8 cellular contexts compared by ENCODE assay signal in the genomic region with DNA sequence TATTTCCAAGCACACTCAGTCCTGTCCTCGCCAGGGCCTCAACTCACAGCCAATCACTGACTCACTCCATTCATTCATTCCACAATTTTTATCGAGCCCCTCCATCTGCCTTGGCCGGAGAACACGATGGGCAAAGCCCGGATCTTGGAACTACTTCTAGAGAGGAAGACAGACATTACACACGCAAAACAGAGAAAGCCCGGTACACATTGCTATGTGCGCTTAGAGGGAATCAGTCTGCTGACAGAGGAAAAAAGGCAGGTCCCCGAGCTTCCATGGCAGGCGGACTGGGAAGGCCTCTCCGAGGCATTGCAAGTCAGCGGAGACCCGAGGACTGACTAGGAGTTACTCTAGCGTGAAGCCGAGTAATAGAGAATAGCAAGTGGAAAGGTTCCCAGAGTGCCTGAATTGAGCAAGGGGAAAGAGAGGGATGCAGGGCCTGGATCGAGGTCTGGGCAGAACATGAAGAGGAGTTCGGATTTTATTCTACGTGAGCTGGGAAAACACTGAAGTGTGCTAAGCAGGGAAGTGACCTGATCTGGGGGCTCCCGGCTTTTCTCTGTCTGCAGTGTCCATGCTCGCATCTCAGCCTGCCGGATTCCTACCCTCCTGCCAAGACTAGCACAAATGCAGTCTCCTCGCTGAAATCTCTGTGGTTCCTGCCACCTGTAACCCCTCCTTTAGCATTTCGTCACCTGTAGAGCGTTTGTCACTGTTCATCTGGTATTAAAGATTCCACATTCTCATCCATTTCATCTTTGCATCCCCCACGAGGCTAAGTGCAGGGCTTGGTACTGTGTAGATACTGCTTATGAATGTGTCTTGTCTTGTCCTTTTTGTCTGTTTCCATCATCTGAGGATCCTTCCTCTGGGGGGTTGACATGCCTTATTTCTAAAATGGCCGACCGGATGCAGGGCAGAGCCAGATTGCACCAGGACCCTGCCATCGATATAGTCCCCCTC. TPM values are rescaled to one million over a fixed set of nuclear protein-coding genes. Genes with fewer than 3 reads are reported as not detected.
DNase-seq lines count a peak whose midpoint lies in the region; ATAC-seq and TF ChIP-seq lines count a peak whose summit lies in the region.

No MANE protein-coding gene starts in this region.

- H2BK120ac ChIP-seq in neuronal stem cell (ENCODE audit: low read depth, low read length) = peak overlapping the region; percentile 41

- 30 to 68% methylated on average over 15 to 16 of the region's 28 CpGs for WGBS in gastroesophageal sphincter (ENCODE audit: low coverage in 1 of 2), 2 donors
- WGBS in neuronal stem cell (ENCODE audit: extremely low coverage in 2 of 2, insufficient read length in 2 of 2, insufficient replicate concordance in 1 of 2), 2 donors = no CpG with 5 or more reads among the region's 28 CpGs

- H3K4me3 Mint-ChIP-seq in WTC11 = peak overlapping the region; percentile 88

- DNase-seq in COR-L47 (lab: John Stamatoyannopoulos, UW) (peak; percentile 29), WTC11 (ENCODE audit: low spot score) (peak; percentile 33), neuronal stem cell (ENCODE audit: low spot score) (no peak), H4 (ENCODE audit: low spot score) (no peak)
- DNase-seq in activated CD4-positive, alpha-beta T cell treated with anti-CD3 and anti-CD28 coated beads, Interleukin-2, amount 50 U/mL, for 1 hour = no peak

- H3K27me3 ChIP-seq in gastroesophageal sphincter = no peaks in the 10 kb centered on the region
- H3K27me3 ChIP-seq in neuronal stem cell (ENCODE audit: control insufficient read depth in 3 of 3, insufficient read depth in 3 of 3, low read depth in 1 of 3, low read length in 3 of 3) = peaks cover 0 to 28% (median 0%) of the 10 kb centered on the region in 3 experiments

- peaks cover 23% of the 10 kb centered on the region for H3K27me3 Mint-ChIP-seq in WTC11 (ENCODE audit: low read depth)

- no peak overlapping the region for H4K91ac ChIP-seq in neuronal stem cell (ENCODE audit: low read depth, low read length, poor library complexity)

- POLR2A ChIA-PET in WTC11 (lab: Charles Lee) = interaction anchor here (0.9 to 2.2 kb wide), 5 partner anchors 8 to 170 kb away, joined by 3 to 8 read pairs (median 4); a partner anchor contains a TSS

- peak overlapping the region; percentile 38 for H3K23ac ChIP-seq in neuronal stem cell (ENCODE audit: low read depth, low read length, poor library complexity)

- no peaks in the 10 kb centered on the region for H3K36me3 Mint-ChIP-seq in WTC11

- no peak overlapping the region for H3K27ac Mint-ChIP-seq in WTC11

- CTCF ChIA-PET in WTC11 (lab: Charles Lee) = interaction anchor here (1.1 to 2.0 kb wide), 7 partner anchors 19 to 432 kb away, joined by 3 to 9 read pairs (median 3); no protein-coding TSS in a partner anchor

- peak overlapping the region in 3 of 4 donors; percentile 71 to 84 (median 76) for H3K27ac ChIP-seq in gastroesophageal sphincter
- H3K27ac ChIP-seq in neuronal stem cell (replicated peaks; ENCODE audit: low read length) = no peak overlapping the region

- H2BK12ac ChIP-seq in neuronal stem cell (ENCODE audit: low read length) = no peak overlapping the region

- no peak overlapping the region for H2BK5ac ChIP-seq in neuronal stem cell (ENCODE audit: low read length)

- peak overlapping the region; percentile 97 for H2AFZ ChIP-seq in neuronal stem cell (ENCODE audit: low read length)

- no peak for TF ChIP-seq POLR2A in gastroesophageal sphincter (IDR thresholded peaks at IDR 0.05)

- peaks cover 0 to 22% (median 9%) of the 10 kb centered on the region in 3 donors for H3K4me1 ChIP-seq in gastroesophageal sphincter
- peaks cover 5% of the 10 kb centered on the region in 2 donors for H3K4me1 ChIP-seq in neuronal stem cell (ENCODE audit: control insufficient read depth in 2 of 2, insufficient read depth in 1 of 2, low read depth in 1 of 2, low read length in 2 of 2)

- H3K79me1 ChIP-seq in neuronal stem cell (ENCODE audit: low read depth, low read length) = peaks cover 2% of the 10 kb centered on the region

- H3K18ac ChIP-seq in neuronal stem cell (ENCODE audit: low read length) = peak overlapping the region; percentile 82

- peak overlapping the region; percentile 49 to 87 for H3K4me3 ChIP-seq in gastroesophageal sphincter
- H3K4me3 ChIP-seq in neuronal stem cell (ENCODE audit: low read length in 2 of 2) = peak overlapping the region; percentile 57 to 84

- H3K9me3 ChIP-seq in gastroesophageal sphincter = no peaks in the 10 kb centered on the region
- H3K9me3 ChIP-seq in neuronal stem cell (replicated peaks in 1 of 2; ENCODE audit: control insufficient read depth in 2 of 2, insufficient read depth in 1 of 2, low read depth in 1 of 2, low read length in 2 of 2) = no peaks in the 10 kb centered on the region

- H3K4me1 Mint-ChIP-seq in WTC11 = peaks cover 36% of the 10 kb centered on the region

- H3K4ac ChIP-seq in neuronal stem cell (ENCODE audit: low read length) = no peak overlapping the region

- no peak overlapping the region for H2BK15ac ChIP-seq in neuronal stem cell (ENCODE audit: low read length)

- H2AK5ac ChIP-seq in neuronal stem cell (ENCODE audit: low read depth, low read length) = no peak overlapping the region

- no peaks in the 10 kb centered on the region for H3K9me3 Mint-ChIP-seq in WTC11

- TF ChIP-seq EP300 in gastroesophageal sphincter (IDR thresholded peaks at IDR 0.05) = no peak

- no peak overlapping the region for H3K14ac ChIP-seq in neuronal stem cell (ENCODE audit: low read length)

- no peak for TF ChIP-seq CTCF in WTC11 (IDR thresholded peaks at IDR 0.05)
- no peak for TF ChIP-seq CTCF in gastroesophageal sphincter (IDR thresholded peaks at IDR 0.05)

- peak overlapping the region; percentile 96 for H3K9ac ChIP-seq in neuronal stem cell (ENCODE audit: low read depth, low read length, poor library complexity)

- H3K4me2 ChIP-seq in neuronal stem cell (ENCODE audit: insufficient read depth, low read length, poor library complexity, severe bottlenecking) = peak overlapping the region; percentile 71

- H3K36me3 ChIP-seq in gastroesophageal sphincter (no peaks in the 10 kb centered on the region), neuronal stem cell (replicated peaks in 1 of 2; ENCODE audit: control insufficient read depth in 2 of 2, insufficient read depth in 2 of 2, low read length in 2 of 2) (no peaks in the 10 kb centered on the region)

- H4K8ac ChIP-seq in neuronal stem cell (ENCODE audit: low read depth, low read length) = no peak overlapping the region

- peak; percentile 2 for ATAC-seq in HG03354 (IDR thresholded peaks at IDR 0.05; ENCODE audit: poor library complexity, severe bottlenecking, unreplicated experiment)
- peak; percentile 20 for ATAC-seq in WTC11
- ATAC-seq in gastroesophageal sphincter = no peak
- no peak for ATAC-seq in GM19463 (IDR thresholded peaks at IDR 0.05; ENCODE audit: unreplicated experiment)

TF ChIP-seq in WTC11, 78 proteins besides CTCF, POLR2A, EP300 and RAD21:
- no peak for TF ChIP-seq MXD4 (CRISPR knock-in tag; IDR thresholded peaks at IDR 0.05; ENCODE audit: borderline replicate concordance)
- no peak for TF ChIP-seq ZNF232 (CRISPR knock-in tag; IDR thresholded peaks at IDR 0.05)
- no peak for TF ChIP-seq JAZF1 (CRISPR knock-in tag; IDR thresholded peaks at IDR 0.05)
- no peak for TF ChIP-seq ATF1 (CRISPR knock-in tag; IDR thresholded peaks at IDR 0.05)
- TF ChIP-seq ETV6 (CRISPR knock-in tag; IDR thresholded peaks at IDR 0.05) = no peak
- TF ChIP-seq RORB (CRISPR knock-in tag; IDR thresholded peaks at IDR 0.05) = no peak
- TF ChIP-seq NR1H2 (CRISPR knock-in tag; IDR thresholded peaks at IDR 0.05) = no peak
- TF ChIP-seq CBFB (CRISPR knock-in tag; IDR thresholded peaks at IDR 0.05; ENCODE audit: low read depth) = no peak
- TF ChIP-seq CREM (CRISPR knock-in tag; IDR thresholded peaks at IDR 0.05) = no peak
- no peak for TF ChIP-seq FOXJ3 (CRISPR knock-in tag; IDR thresholded peaks at IDR 0.05; ENCODE audit: borderline replicate concordance)
- TF ChIP-seq ZNF416 (CRISPR knock-in tag; IDR thresholded peaks at IDR 0.05) = no peak
- no peak for TF ChIP-seq ELF4 (CRISPR knock-in tag; IDR thresholded peaks at IDR 0.05; ENCODE audit: low read depth)
- TF ChIP-seq, protein P1, sequence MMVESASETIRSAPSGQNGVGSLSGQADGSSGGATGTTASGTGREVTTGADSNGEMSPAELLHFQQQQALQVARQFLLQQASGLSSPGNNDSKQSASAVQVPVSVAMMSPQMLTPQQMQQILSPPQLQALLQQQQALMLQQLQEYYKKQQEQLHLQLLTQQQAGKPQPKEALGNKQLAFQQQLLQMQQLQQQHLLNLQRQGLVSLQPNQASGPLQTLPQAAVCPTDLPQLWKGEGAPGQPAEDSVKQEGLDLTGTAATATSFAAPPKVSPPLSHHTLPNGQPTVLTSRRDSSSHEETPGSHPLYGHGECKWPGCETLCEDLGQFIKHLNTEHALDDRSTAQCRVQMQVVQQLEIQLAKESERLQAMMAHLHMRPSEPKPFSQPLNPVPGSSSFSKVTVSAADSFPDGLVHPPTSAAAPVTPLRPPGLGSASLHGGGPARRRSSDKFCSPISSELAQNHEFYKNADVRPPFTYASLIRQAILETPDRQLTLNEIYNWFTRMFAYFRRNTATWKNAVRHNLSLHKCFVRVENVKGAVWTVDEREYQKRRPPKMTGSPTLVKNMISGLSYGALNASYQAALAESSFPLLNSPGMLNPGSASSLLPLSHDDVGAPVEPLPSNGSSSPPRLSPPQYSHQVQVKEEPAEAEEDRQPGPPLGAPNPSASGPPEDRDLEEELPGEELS (CRISPR knock-in tag; IDR thresholded peaks at IDR 0.05) = no peak
- no peak for TF ChIP-seq SP1 (CRISPR knock-in tag; conservative IDR thresholded peaks at IDR 0.05)
- TF ChIP-seq GTF2I (CRISPR knock-in tag; conservative IDR thresholded peaks at IDR 0.05) = no peak

RNA-seq across cellular contexts. Expression of a gene that starts 54.0 kb away (rescaled TPM):
- total RNA-seq in WTC11 (2021) = 6.0 to 9.1 TPM (median 7.6 TPM) in 3 replicates
- total RNA-seq in gastroesophageal sphincter = 1 to 10 TPM; 2.0 to 5.3 (median 3.2) TPM
- polyA plus RNA-seq in neuronal stem cell (2013, experiment 1 of 2) = 6.5 TPM
- polyA plus RNA-seq in neuronal stem cell (2013, experiment 2 of 2) = 6.3 TPM
- total RNA-seq in H4 (2014; rRNA removed; shearing (Covaris generic)) = 9.4 and 19.3 TPM in 2 replicates

Comparison
In these comparisons a context has a peak if more than half of its experiments do, and no peak if none do; other contexts are left out.
1. DNase-seq: peak in COR-L47 (single experiment) and WTC11 (single experiment); none in neuronal stem cell (single experiment), H4 (single experiment) and activated CD4-positive, alpha-beta T cell treated with anti-CD3 and anti-CD28 coated beads, Interleukin-2, amount 50 U/mL, for 1 hour (single experiment).
2. ATAC-seq: peak in HG03354 (single experiment) and WTC11 (single experiment); none in gastroesophageal sphincter (single experiment) and GM19463 (single experiment).